Comparison of ENCODE assay signal across 1 cellular context in the genomic region with DNA sequence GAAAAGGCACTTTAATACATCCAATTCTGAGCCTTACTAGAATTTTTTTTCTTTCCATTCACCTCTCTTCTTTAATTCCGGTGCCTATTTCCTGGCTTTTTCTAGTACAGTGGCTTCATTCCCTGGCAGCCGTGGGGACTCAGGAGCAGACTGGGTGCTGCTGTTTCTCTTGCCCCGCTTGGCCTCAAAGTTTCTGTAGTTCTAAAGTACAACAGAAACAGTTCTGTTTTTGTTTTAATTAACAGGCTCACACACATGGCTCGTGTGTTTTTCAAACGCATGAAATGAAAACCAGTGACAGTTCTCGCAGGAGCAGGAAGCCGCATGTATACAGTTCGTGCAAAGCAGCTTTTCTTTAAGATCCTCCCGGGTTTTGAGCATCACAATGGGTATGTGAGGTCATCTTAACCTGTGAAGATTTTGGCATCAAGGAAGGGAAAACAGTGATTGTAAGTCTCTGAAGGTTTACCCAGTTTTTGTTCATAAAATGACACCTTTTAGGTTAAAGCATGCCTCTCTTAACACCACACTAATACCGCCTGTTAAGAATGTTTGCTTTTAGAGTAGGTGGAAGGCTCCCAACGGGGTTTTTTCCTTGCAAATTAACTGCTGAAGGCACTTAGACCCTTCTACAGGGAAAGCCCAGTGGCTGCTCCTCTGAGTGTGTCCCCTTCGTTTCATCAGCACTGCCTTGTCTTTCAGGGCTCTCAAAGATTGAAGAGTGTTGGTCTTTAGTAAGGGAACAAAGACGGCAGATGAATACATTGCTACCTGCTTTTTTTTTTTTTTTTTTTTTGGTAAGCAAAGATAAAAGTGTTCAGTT.
TF ChIP-seq lines count a peak whose summit lies in the region.

No MANE protein-coding gene starts in this region.

TF ChIP-seq in HepG2, 621 proteins besides CTCF, POLR2A, EP300 and RAD21:
- no peak for TF ChIP-seq PCBP2 (optimal IDR thresholded peaks at IDR 0.05; ENCODE audit: low read depth, low read length, poor library complexity, severe bottlenecking)
- TF ChIP-seq ZMYM3 (CRISPR knock-in tag; IDR thresholded peaks at IDR 0.05): no peak
- no peak for TF ChIP-seq ZBTB1 (CRISPR knock-in tag; IDR thresholded peaks at IDR 0.05; ENCODE audit: borderline replicate concordance)
- TF ChIP-seq, protein P1, sequence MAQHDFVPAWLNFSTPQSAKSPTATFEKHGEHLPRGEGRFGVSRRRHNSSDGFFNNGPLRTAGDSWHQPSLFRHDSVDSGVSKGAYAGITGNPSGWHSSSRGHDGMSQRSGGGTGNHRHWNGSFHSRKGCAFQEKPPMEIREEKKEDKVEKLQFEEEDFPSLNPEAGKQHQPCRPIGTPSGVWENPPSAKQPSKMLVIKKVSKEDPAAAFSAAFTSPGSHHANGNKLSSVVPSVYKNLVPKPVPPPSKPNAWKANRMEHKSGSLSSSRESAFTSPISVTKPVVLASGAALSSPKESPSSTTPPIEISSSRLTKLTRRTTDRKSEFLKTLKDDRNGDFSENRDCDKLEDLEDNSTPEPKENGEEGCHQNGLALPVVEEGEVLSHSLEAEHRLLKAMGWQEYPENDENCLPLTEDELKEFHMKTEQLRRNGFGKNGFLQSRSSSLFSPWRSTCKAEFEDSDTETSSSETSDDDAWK (CRISPR knock-in tag; IDR thresholded peaks at IDR 0.05): no peak
- no peak for TF ChIP-seq ZNF253 (CRISPR knock-in tag; IDR thresholded peaks at IDR 0.05; ENCODE audit: borderline replicate concordance)
- no peak for TF ChIP-seq ZNF572 (CRISPR knock-in tag; IDR thresholded peaks at IDR 0.05)
- TF ChIP-seq ATF1 (CRISPR knock-in tag; IDR thresholded peaks at IDR 0.05): no peak
